ENCODE assay signal across 8 cellular contexts in genomic region chr6:169751242-169752073, GRCh38. TPM values are rescaled to one million over a fixed set of nuclear protein-coding genes. Genes with fewer than 3 reads are reported as not detected.
DNase-seq lines count a peak whose midpoint lies in the region; ATAC-seq lines count a peak whose summit lies in the region.

A gene with protein sequence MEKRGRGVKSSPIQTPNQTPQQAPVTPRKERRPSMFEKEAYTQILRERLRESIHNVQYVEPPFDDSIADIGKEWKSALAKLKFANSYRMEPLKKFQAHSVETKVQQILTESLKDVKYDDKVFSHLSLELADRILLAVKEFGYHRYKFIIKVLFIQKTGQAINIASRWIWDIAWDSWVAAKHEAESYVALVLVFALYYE (minus strand): TSS chr6:169751572. CDS start chr6:169751458, 114 bp downstream.
Gene ERMARD (plus strand): TSS chr6:169751622. CDS start chr6:169751658, 36 bp downstream.

- peaks cover 25% of the 10 kb centered on the region for H3K4me1 ChIP-seq in muscle layer of colon (ENCODE audit: insufficient read depth, low read length)

- peaks cover 33% of the 10 kb centered on the region for H3K4me1 Mint-ChIP-seq in activated T-cell treated with anti-CD3 and anti-CD28 coated beads, Interleukin-2, amount 50 U/mL, for 24 hours (ENCODE audit: low read depth)

- no peaks in the 10 kb centered on the region for H3K9me3 ChIP-seq in muscle layer of colon (ENCODE audit: low read length)

- peak within 1 kb of the TSS; percentile 99 for H3K27ac Mint-ChIP-seq in activated T-cell treated with anti-CD3 and anti-CD28 coated beads, Interleukin-2, amount 50 U/mL, for 24 hours

- H3K36me3 ChIP-seq in muscle layer of colon (ENCODE audit: insufficient read depth, low read length) = no peaks in the 10 kb centered on the region

- peak; percentile 75 for DNase-seq in DMS53 treated with DMSO at 0.1 percent for 48 hours (lab: John Stamatoyannopoulos, UW; ENCODE audit: unreplicated experiment)
- peak; percentile 89 for DNase-seq in Jurkat, Clone E6-1 (ENCODE audit: low read depth, low spot score)
- DNase-seq in OCI-M2 (lab: John Stamatoyannopoulos, UW; ENCODE audit: unreplicated experiment) = peak; percentile 65
- peak; percentile 98 for DNase-seq in activated T-cell treated with anti-CD3 and anti-CD28 coated beads, Interleukin-2, amount 50 U/mL, for 24 hours
- DNase-seq in stimulated activated CD8-positive, alpha-beta memory T cell treated with anti-CD3 and anti-CD28 coated beads, Interleukin-7, amount 100 ng/mL, for 1 hour (ENCODE audit: low read depth in 2 of 2) = peak; percentile 91

- H3K27me3 ChIP-seq in muscle layer of colon (ENCODE audit: control insufficient read depth in 1 of 2, insufficient read depth in 2 of 2, low read length in 2 of 2) = no peaks in the 10 kb centered on the region

- peaks cover 40% of the 10 kb centered on the region for H3K36me3 Mint-ChIP-seq in activated T-cell treated with anti-CD3 and anti-CD28 coated beads, Interleukin-2, amount 50 U/mL, for 24 hours (ENCODE audit: low read depth)

- no peaks in the 10 kb centered on the region for H3K9me3 Mint-ChIP-seq in activated T-cell treated with anti-CD3 and anti-CD28 coated beads, Interleukin-2, amount 50 U/mL, for 24 hours

- H3K27ac ChIP-seq in muscle layer of colon (ENCODE audit: low read depth, low read length) = peak within 1 kb of the TSS; percentile 83

- H3K4me3 ChIP-seq in Jurkat, Clone E6-1 (ENCODE audit: low read length) = peak within 1 kb of the TSS; percentile 89
- peak within 1 kb of the TSS; percentile 78 to 83 for H3K4me3 ChIP-seq in muscle layer of colon (ENCODE audit: low read depth in 1 of 2, low read length in 2 of 2)

- no peaks in the 10 kb centered on the region for H3K27me3 Mint-ChIP-seq in activated T-cell treated with anti-CD3 and anti-CD28 coated beads, Interleukin-2, amount 50 U/mL, for 24 hours

- ATAC-seq in GM21717 (IDR thresholded peaks at IDR 0.05; ENCODE audit: unreplicated experiment) = peak; percentile 98
- peak; percentile 99 for ATAC-seq in esophagus mucosa

- H3K9ac ChIP-seq in muscle layer of colon (ENCODE audit: low read length) = peak within 1 kb of the TSS; percentile 93

- H3K4me3 Mint-ChIP-seq in activated T-cell treated with anti-CD3 and anti-CD28 coated beads, Interleukin-2, amount 50 U/mL, for 24 hours = peak within 1 kb of the TSS; percentile 99

RNA-seq across cellular contexts. Expression of the first gene that starts in this region (rescaled TPM):
- 5.6 TPM for polyA plus RNA-seq in Jurkat, Clone E6-1 (2012; ENCODE audit: insufficient read depth, insufficient read length)
- 0.84 TPM for total RNA-seq in esophagus mucosa

RNA-seq across cellular contexts. Expression of gene ERMARD, which starts in this region (rescaled TPM):
- polyA plus RNA-seq in Jurkat, Clone E6-1 (2012; ENCODE audit: insufficient read depth, insufficient read length) = 18.6 TPM
- total RNA-seq in esophagus mucosa = 19.6 TPM

Comparison
In these comparisons a context has a peak if more than half of its experiments do, and no peak if none do; other contexts are left out.
1. Peak in every context shown above with its lines: DNase-seq, ATAC-seq, H3K4me3 ChIP-seq and H3K27ac ChIP-seq.